In the genomic region with DNA sequence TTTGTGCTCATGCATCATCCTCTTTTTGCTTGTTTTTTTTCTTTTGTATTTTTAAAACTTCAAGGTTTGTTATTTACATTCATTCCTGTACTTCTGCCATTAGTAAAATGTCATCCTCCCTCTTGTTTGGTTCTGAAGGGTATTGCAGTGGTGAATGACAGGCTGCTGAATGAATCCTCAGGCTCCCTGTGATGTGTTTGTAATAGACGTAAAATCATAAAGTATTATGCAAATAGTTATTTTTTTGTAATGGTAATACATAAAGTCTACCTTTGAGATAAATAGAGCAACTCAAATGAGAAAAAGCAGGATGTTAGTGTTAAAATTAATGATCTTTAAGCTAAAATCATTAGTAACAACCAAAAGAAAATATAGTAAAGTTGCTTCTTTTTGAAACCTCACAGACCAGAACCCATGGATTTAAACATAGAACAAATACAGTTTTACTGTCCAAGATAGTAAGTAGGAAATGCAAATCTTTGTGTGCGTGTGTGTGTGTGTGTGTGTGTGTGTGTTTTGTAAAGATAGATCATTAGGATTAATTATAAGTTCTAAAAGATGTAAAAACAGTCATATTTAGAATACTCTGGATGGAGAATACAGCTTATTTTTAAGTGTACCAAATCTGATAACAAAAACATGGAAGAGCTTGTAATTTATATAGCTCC, we compare ENCODE assay signal across 12 cellular contexts. TPM values are rescaled to one million over a fixed set of nuclear protein-coding genes. Genes with fewer than 3 reads are reported as not detected.
DNase-seq lines count a peak whose midpoint lies in the region; ATAC-seq and TF ChIP-seq lines count a peak whose summit lies in the region.
"Had no signal": no experiment of that assay in that cellular context is flagged by ENCODE, and none has a peak within 500 bp of the region (broad histone marks: within the 10 kb centered on the region; RNA-seq: fewer than 3 reads in every experiment).

No MANE protein-coding gene starts in this region.

- ATAC-seq in HG02588 (IDR thresholded peaks at IDR 0.05; ENCODE audit: unreplicated experiment) = no peak
- ATAC-seq: left ventricle myocardium superior had no signal

- H3K9me3 Mint-ChIP-seq in IgD-negative memory B cell (no peaks in the 10 kb centered on the region), nephron progenitor cell (no peaks in the 10 kb centered on the region)
- H3K9me3 Mint-ChIP-seq in activated naive CD8-positive, alpha-beta T cell treated with anti-CD3 and anti-CD28 coated beads for 36 hours = no peaks in the 10 kb centered on the region

- H3K4me3 ChIP-seq in foreskin fibroblast (ENCODE audit: low read depth in 1 of 2, low read length in 2 of 2) = no peak overlapping the region

- H3K36me3 Mint-ChIP-seq in IgD-negative memory B cell (no peaks in the 10 kb centered on the region), nephron progenitor cell (ENCODE audit: low read depth) (peaks cover 4% of the 10 kb centered on the region)
- H3K36me3 Mint-ChIP-seq in activated naive CD8-positive, alpha-beta T cell treated with anti-CD3 and anti-CD28 coated beads for 36 hours = no peaks in the 10 kb centered on the region

- TF ChIP-seq CTCF in nephron progenitor cell (IDR thresholded peaks at IDR 0.05) (no peak), foreskin fibroblast (IDR thresholded peaks at IDR 0.05; ENCODE audit: low read depth, low read length) (no peak)

- H3K4me3 Mint-ChIP-seq in IgD-negative memory B cell (peak overlapping the region; percentile 53 to 85 (median 62)), nephron progenitor cell (peak overlapping the region; percentile 62)
- peak overlapping the region; percentile 58 for H3K4me3 Mint-ChIP-seq in activated naive CD8-positive, alpha-beta T cell treated with anti-CD3 and anti-CD28 coated beads for 36 hours

- H3K27me3 Mint-ChIP-seq in IgD-negative memory B cell (no peaks in the 10 kb centered on the region), nephron progenitor cell (ENCODE audit: low read depth, poor library complexity) (no peaks in the 10 kb centered on the region)
- peaks cover 3% of the 10 kb centered on the region for H3K27me3 Mint-ChIP-seq in activated naive CD8-positive, alpha-beta T cell treated with anti-CD3 and anti-CD28 coated beads for 36 hours

- DNase-seq in DMS79 treated with DMSO at 0.1 percent for 48 hours (lab: John Stamatoyannopoulos, UW) (peak; percentile 39), DMS79 (lab: John Stamatoyannopoulos, UW) (no peak), nephron progenitor cell (no peak), epidermal melanocyte (ENCODE audit: insufficient read length, low spot score) (no peak), foreskin fibroblast (no peak)
- DNase-seq in activated naive CD8-positive, alpha-beta T cell treated with anti-CD3 and anti-CD28 coated beads for 36 hours = no peak
- DNase-seq: EL, foreskin melanocyte, GOT3, left ventricle myocardium superior had no signal

- H3K4me1 Mint-ChIP-seq in IgD-negative memory B cell (peaks cover 27 to 36% (median 34%) of the 10 kb centered on the region in 3 donors), nephron progenitor cell (peaks cover 14% of the 10 kb centered on the region)
- peaks cover 31% of the 10 kb centered on the region for H3K4me1 Mint-ChIP-seq in activated naive CD8-positive, alpha-beta T cell treated with anti-CD3 and anti-CD28 coated beads for 36 hours

- H3K27ac Mint-ChIP-seq in IgD-negative memory B cell (peak overlapping the region in 2 of 3 donors; percentile 15 to 83), nephron progenitor cell (no peak overlapping the region)
- H3K27ac Mint-ChIP-seq in activated naive CD8-positive, alpha-beta T cell treated with anti-CD3 and anti-CD28 coated beads for 36 hours = no peak overlapping the region

RNA-seq across cellular contexts. Expression of a gene that starts 4.5 kb away (rescaled TPM):
- 4.9 TPM for polyA plus RNA-seq in IgD-negative memory B cell
- total RNA-seq in activated naive CD8-positive, alpha-beta T cell treated with anti-CD3 and anti-CD28 coated beads for 36 hours = 1 to 10 TPM; 6.9 to 9.0 TPM

Comparison
In these comparisons a context has a peak if more than half of its experiments do, and no peak if none do; other contexts are left out.
1. H3K27ac Mint-ChIP-seq: peak in IgD-negative memory B cell (2 of 3); none in activated naive CD8-positive, alpha-beta T cell treated with anti-CD3 and anti-CD28 coated beads for 36 hours (single experiment) and nephron progenitor cell (single experiment).
2. Peak in every context shown above with its lines, with median percentiles within 50 percentile points of each other: H3K4me3 Mint-ChIP-seq.